Comparison of ENCODE assay signal across 26 cellular contexts in genomic region chr11:1538153-1538552, GRCh38. TPM values are rescaled to one million over a fixed set of nuclear protein-coding genes. Genes with fewer than 3 reads are reported as not detected.
DNase-seq lines count a peak whose midpoint lies in the region; ATAC-seq and TF ChIP-seq lines count a peak whose summit lies in the region.
"Had no signal": no experiment of that assay in that cellular context is flagged by ENCODE, and none has a peak within 500 bp of the region (broad histone marks: within the 10 kb centered on the region; RNA-seq: fewer than 3 reads in every experiment).

No MANE protein-coding gene starts in this region.

- H3K27me3 ChIP-seq in CD4-positive, alpha-beta T cell (ENCODE audit: control insufficient read depth, insufficient read depth, low read length), result no peaks in the 10 kb centered on the region
- peaks cover 10% of the 10 kb centered on the region; the same call in 1 of the 2 replicates for H3K27me3 ChIP-seq in H7 (ENCODE audit: control insufficient read depth, insufficient read depth, low read length)

- no peaks in the 10 kb centered on the region for H3K36me3 Mint-ChIP-seq in activated naive CD4-positive, alpha-beta T cell treated with anti-CD3 and anti-CD28 coated beads, Interleukin-2, amount 50 U/mL, for 24 hours
- H3K36me3 Mint-ChIP-seq in CD4-positive, alpha-beta T cell (ENCODE audit: low read depth), result peaks cover 19% of the 10 kb centered on the region
- H3K36me3 Mint-ChIP-seq in endothelial cell (ENCODE audit: low read depth, unreplicated experiment), result no peaks in the 10 kb centered on the region

- no peak for TF ChIP-seq CTCF in CD4-positive, alpha-beta T cell (IDR thresholded peaks at IDR 0.05)
- TF ChIP-seq CTCF in endothelial cell (IDR thresholded peaks at IDR 0.05; ENCODE audit: unreplicated experiment), result no peak

- H3K27me3 Mint-ChIP-seq in activated naive CD4-positive, alpha-beta T cell treated with anti-CD3 and anti-CD28 coated beads, Interleukin-2, amount 50 U/mL, for 24 hours, result peaks cover 1% of the 10 kb centered on the region
- H3K27me3 Mint-ChIP-seq in CD4-positive, alpha-beta T cell, result no peaks in the 10 kb centered on the region
- peaks cover 5% of the 10 kb centered on the region for H3K27me3 Mint-ChIP-seq in endothelial cell (ENCODE audit: unreplicated experiment)
- H3K27me3 Mint-ChIP-seq: CD4-positive, alpha-beta memory T cell had no signal

- H3K27ac Mint-ChIP-seq in activated naive CD4-positive, alpha-beta T cell treated with anti-CD3 and anti-CD28 coated beads, Interleukin-2, amount 50 U/mL, for 24 hours, result peak overlapping the region; percentile 88
- H3K27ac Mint-ChIP-seq in CD4-positive, alpha-beta T cell, result no peak overlapping the region
- no peak overlapping the region for H3K27ac Mint-ChIP-seq in endothelial cell (ENCODE audit: unreplicated experiment)
- H3K27ac Mint-ChIP-seq: B cell had no signal

- no peak overlapping the region for H3K4me3 ChIP-seq in H7 (ENCODE audit: insufficient read depth, low read depth, low read length)
- H3K4me3 ChIP-seq: A549; BLaER1 treated with 17β-estradiol and CSF1 and Interleukin-3, amounts not matched to agents 10 nM and 100 nM; GM12878 had no signal

- H3K4me1 Mint-ChIP-seq in activated naive CD4-positive, alpha-beta T cell treated with anti-CD3 and anti-CD28 coated beads, Interleukin-2, amount 50 U/mL, for 24 hours, result peaks cover 24% of the 10 kb centered on the region
- peaks cover 12% of the 10 kb centered on the region for H3K4me1 Mint-ChIP-seq in CD4-positive, alpha-beta T cell (ENCODE audit: low read depth)
- H3K4me1 Mint-ChIP-seq in endothelial cell (ENCODE audit: unreplicated experiment), result peaks cover 12% of the 10 kb centered on the region

- no peaks in the 10 kb centered on the region for H3K9me3 Mint-ChIP-seq in activated naive CD4-positive, alpha-beta T cell treated with anti-CD3 and anti-CD28 coated beads, Interleukin-2, amount 50 U/mL, for 24 hours
- H3K9me3 Mint-ChIP-seq in CD4-positive, alpha-beta T cell, result no peaks in the 10 kb centered on the region
- H3K9me3 Mint-ChIP-seq in endothelial cell (ENCODE audit: unreplicated experiment), result no peaks in the 10 kb centered on the region
- H3K9me3 Mint-ChIP-seq: CD8-positive, alpha-beta memory T cell had no signal

- POLR2A ChIA-PET in CD4-positive, alpha-beta T cell (lab: Charles Lee), result no interaction called here

- CTCF ChIA-PET in CD4-positive, alpha-beta T cell (lab: Charles Lee), result interaction anchor here (1.5 to 2.1 kb wide), 2 partner anchors 9 to 37 kb away, joined by 5 to 9 read pairs; no protein-coding TSS in a partner anchor

- no peak overlapping the region for H3K4me3 Mint-ChIP-seq in activated naive CD4-positive, alpha-beta T cell treated with anti-CD3 and anti-CD28 coated beads, Interleukin-2, amount 50 U/mL, for 24 hours
- H3K4me3 Mint-ChIP-seq in CD4-positive, alpha-beta T cell, result peak overlapping the region; percentile 48
- peak overlapping the region; percentile 11 for H3K4me3 Mint-ChIP-seq in endothelial cell (ENCODE audit: unreplicated experiment)
- H3K4me3 Mint-ChIP-seq: B cell had no signal

- no peak for ATAC-seq in CD4-positive, alpha-beta T cell (ENCODE audit: poor library complexity)
- ATAC-seq in HG02678 (IDR thresholded peaks at IDR 0.05; ENCODE audit: unreplicated experiment), result no peak
- ATAC-seq: A549, GM12878 had no signal

- no peak overlapping the region for H3K27ac ChIP-seq in CD4-positive, alpha-beta T cell (ENCODE audit: low read depth, low read length)
- H3K27ac ChIP-seq: 22Rv1; A549; BLaER1 treated with 17β-estradiol and CSF1 and Interleukin-3, amounts not matched to agents 10 nM and 100 nM; C4-2B had no signal

- intact Hi-C loops in CD4-positive, alpha-beta T cell (cut with DNase I, micrococcal nuclease), result no loop called here

- no peaks in the 10 kb centered on the region for H3K36me3 ChIP-seq in H7 (replicated peaks; ENCODE audit: control insufficient read depth, insufficient read depth, low read length)

- no peak for DNase-seq in activated naive CD4-positive, alpha-beta T cell treated with anti-CD3 and anti-CD28 coated beads, Interleukin-2, amount 50 U/mL, for 16 hours
- DNase-seq in CD4-positive, alpha-beta T cell, result no peak
- DNase-seq in endothelial cell (ENCODE audit: low spot score), result no peak
- no peak for DNase-seq in H7
- DNase-seq: AML-193; CD4-positive, alpha-beta memory T cell; CD8-positive, alpha-beta memory T cell; COR-L47; DMS 273 treated with DMSO at 0.1 percent for 48 hours; DMS153; DMS53; DMS79; DND-41; EL; GDM1 had no signal

- H3K9me3 ChIP-seq in CD4-positive, alpha-beta T cell (ENCODE audit: control insufficient read depth, low read length), result no peaks in the 10 kb centered on the region
- H3K9me3 ChIP-seq: A549 had no signal

RNA-seq across cellular contexts. Expression of gene DUSP8, which starts 33.9 kb away (rescaled TPM):
- 10 to 100 TPM; 83.9 to 91.2 TPM for total RNA-seq in CD4-positive, alpha-beta T cell
- 2.2 TPM for total RNA-seq in endothelial cell (ENCODE audit: unreplicated experiment)
- 1.7 and 2.7 TPM in 2 replicates for total RNA-seq in H7 (2014; rRNA removed; shearing (Covaris generic))

RNA-seq across cellular contexts. Expression of gene KRTAP5-1, which starts 46.9 kb away (rescaled TPM):
- not detected for total RNA-seq in CD4-positive, alpha-beta T cell
- not detected for total RNA-seq in endothelial cell (ENCODE audit: unreplicated experiment)
- total RNA-seq in H7 (2014; rRNA removed; shearing (Covaris generic)), result not detected in 2 replicates
- total RNA-seq: A172; B cell; CD4-positive, alpha-beta memory T cell; CD8-positive, alpha-beta memory T cell; Daoy; G401; GM12878 had no signal

RNA-seq across cellular contexts. Expression of gene MOB2, which starts 51.6 kb away (rescaled TPM):
- 10 to 100 TPM; 37.0 to 38.3 TPM for total RNA-seq in CD4-positive, alpha-beta T cell
- 37.5 TPM for total RNA-seq in endothelial cell (ENCODE audit: unreplicated experiment)
- total RNA-seq in H7 (2014; rRNA removed; shearing (Covaris generic)), result 17.3 and 20.2 TPM in 2 replicates

RNA-seq across cellular contexts. Expression of gene KRTAP5-2, which starts 59.9 kb away (rescaled TPM):
- not detected for total RNA-seq in CD4-positive, alpha-beta T cell
- total RNA-seq in endothelial cell (ENCODE audit: unreplicated experiment), result not detected
- not detected in 2 replicates for total RNA-seq in H7 (2014; rRNA removed; shearing (Covaris generic))
- total RNA-seq: A172; B cell; CD4-positive, alpha-beta memory T cell; CD8-positive, alpha-beta memory T cell; Daoy; G401; GM12878 had no signal

Comparison
In these comparisons a context has a peak if more than half of its experiments do, and no peak if none do; other contexts are left out.
1. RNA of gene DUSP8, which starts 33.9 kb away (total RNA-seq): 83.9 to 91.2 TPM in CD4-positive, alpha-beta T cell; 2.2 TPM in endothelial cell (single experiment) and 1.7 to 2.7 TPM in H7; every median in the first group is over 10 times any median in the second.